Comparison of ENCODE assay signal across 25 cellular contexts in genomic region chr10:51588984-51589383, GRCh38.
"Had no signal": no experiment of that assay in that cellular context is flagged by ENCODE, and none has a peak within 500 bp of the region (broad histone marks: within the 10 kb centered on the region; RNA-seq: fewer than 3 reads in every experiment).

No MANE protein-coding gene starts in this region.

- H3K9me3 ChIP-seq: ovary, psoas muscle, right lobe of liver, sigmoid colon, stomach, thoracic aorta, thyroid gland, tibial nerve, upper lobe of left lung, vagina had no signal

- H3K27me3 ChIP-seq: neural progenitor cell, ovary, right lobe of liver, sigmoid colon, stomach, thyroid gland, tibial nerve, upper lobe of left lung, vagina had no signal

- H3K4me3 ChIP-seq: neural progenitor cell, ovary, psoas muscle, right lobe of liver, sigmoid colon, stomach, thoracic aorta, thyroid gland, tibial nerve, upper lobe of left lung, vagina had no signal

- H3K9ac ChIP-seq: neural progenitor cell, parathyroid adenoma had no signal

- FAIRE-seq: small intestine, urothelium cell line had no signal

- H3K36me3 ChIP-seq: neural progenitor cell, ovary, right lobe of liver, sigmoid colon, stomach, thoracic aorta, thyroid gland, tibial nerve, upper lobe of left lung, vagina had no signal

- H3K79me2 ChIP-seq: parathyroid adenoma had no signal

- H2AFZ ChIP-seq: neural progenitor cell, parathyroid adenoma had no signal

- ATAC-seq: psoas muscle; right cardiac atrium; right lobe of liver; stimulated activated effector memory CD8-positive, alpha-beta T cell treated with anti-CD3 and anti-CD28 coated beads, Interleukin-12 subunit alpha, Interleukin-12 subunit beta, amount 100 ng/mL, for 72 hours; stimulated activated naive B cell treated with anti-CD40 and anti-IgM and Interleukin-4, amounts not matched to agents 10 μg/mL and 1 μg/mL and 100 μg/mL, for 72 hours had no signal

- H3K27ac ChIP-seq: neural progenitor cell, ovary, parathyroid adenoma, psoas muscle, right lobe of liver, sigmoid colon, stomach, thoracic aorta, thyroid gland, tibial nerve, upper lobe of left lung, vagina had no signal

- H3K4me1 ChIP-seq: psoas muscle, right lobe of liver, sigmoid colon, stomach, thyroid gland, tibial nerve, upper lobe of left lung, vagina had no signal

- H3K4me2 ChIP-seq: neural progenitor cell had no signal

- DNase-seq: occipital lobe; ovary; posterior cingulate gyrus; psoas muscle; right cardiac atrium; right lobe of liver; sigmoid colon; stimulated activated CD4-positive, alpha-beta T cell treated with anti-CD3 and anti-CD28 coated beads, Interleukin-15, amount 100 ng/mL, for 24 hours; stimulated activated CD4-positive, alpha-beta T cell treated with anti-CD3 and anti-CD28 coated beads, Interleukin-2, amount 100 ng/mL, for 24 hours; stimulated activated CD4-positive, alpha-beta T cell treated with anti-CD3 and anti-CD28 coated beads, Interleukin-2, amount 100 ng/mL, for 48 hours; stimulated activated CD4-positive, alpha-beta T cell treated with anti-CD3 and anti-CD28 coated beads, Interleukin-4, amount 100 ng/mL, for 24 hours; stimulated activated naive B cell treated with anti-CD40 and anti-IgM and Interleukin-4, amounts not matched to agents 10 μg/mL and 1 μg/mL and 100 μg/mL, for 72 hours; stimulated activated naive CD4-positive, alpha-beta T cell treated with Interleukin-2 at 50 U/mL for 16 hours; stomach; thyroid gland; trophoblast cell; upper lobe of left lung had no signal
